ENCODE assay signal across 10 cellular contexts in the genomic region with DNA sequence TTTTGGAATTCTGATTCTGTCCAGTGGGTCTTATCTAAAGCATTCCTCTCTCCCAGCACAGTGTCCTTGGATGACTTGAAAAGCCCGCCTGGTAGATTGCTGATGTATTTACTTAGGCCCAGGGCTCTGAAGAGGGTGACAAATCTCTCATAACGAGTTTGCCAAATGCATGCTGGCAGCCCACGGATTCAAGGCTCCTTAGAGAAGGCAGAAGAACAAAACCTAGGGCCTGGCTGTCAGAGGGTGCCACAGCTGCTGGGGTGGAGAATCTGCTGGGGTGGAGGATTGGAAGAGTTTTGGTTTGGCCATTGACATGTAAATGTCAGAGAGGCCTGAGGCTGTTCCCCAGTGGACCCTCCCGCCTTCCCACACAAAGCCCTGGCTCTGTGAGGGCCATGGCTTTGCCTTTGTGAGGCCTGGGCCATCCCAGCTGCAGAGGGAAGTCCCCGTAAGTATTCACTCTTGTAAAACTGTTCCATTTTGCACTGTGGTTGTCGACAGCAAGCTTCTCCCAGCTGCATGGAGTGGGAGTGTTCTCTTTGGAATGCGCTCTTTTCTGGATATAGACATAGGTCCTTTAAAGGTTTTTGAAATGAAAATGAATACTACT. TPM values are rescaled to one million over a fixed set of nuclear protein-coding genes. Genes with fewer than 3 reads are reported as not detected.
DNase-seq lines count a peak whose midpoint lies in the region; ATAC-seq, FAIRE-seq and TF ChIP-seq lines count a peak whose summit lies in the region.
"Had no signal": no experiment of that assay in that cellular context is flagged by ENCODE, and none has a peak within 500 bp of the region (broad histone marks: within the 10 kb centered on the region; RNA-seq: fewer than 3 reads in every experiment).

No MANE protein-coding gene starts in this region.

- peak overlapping the region; percentile 32 for H3K4me3 ChIP-seq in left ventricle myocardium inferior
- H3K4me3 ChIP-seq in pancreas, result no peak overlapping the region
- H3K4me3 ChIP-seq: SK-N-MC had no signal

- no peaks in the 10 kb centered on the region for H3K36me3 ChIP-seq in left ventricle myocardium inferior
- H3K36me3 ChIP-seq in pancreas, result no peaks in the 10 kb centered on the region

- DNase-seq in EH (ENCODE audit: low read depth) (peak; percentile 46), NCI-H510A treated with DMSO at 0.1 percent for 48 hours (lab: John Stamatoyannopoulos, UW) (peak; percentile 13), left ventricle myocardium inferior (peak; percentile 36), pancreas (peak in 3 of 6 donors; percentile 11 to 30 (median 19)), cerebellar nuclear complex (lab: John Stamatoyannopoulos, UW) (no peak)
- DNase-seq in activated CD4-positive, alpha-beta T cell treated with anti-CD3 and anti-CD28 coated beads, Interleukin-2, amount 50 U/mL, for 48 hours, result no peak
- no peak for DNase-seq in stimulated activated CD4-positive, alpha-beta T cell treated with anti-CD3 and anti-CD28 coated beads, Interleukin-2, amount 100 ng/mL, for 48 hours
- DNase-seq: MM.1S had no signal

- ATAC-seq in pancreas (peak; percentile 61 to 93 (median 82)), HG03439 (IDR thresholded peaks at IDR 0.05; ENCODE audit: unreplicated experiment) (no peak)

- intact Hi-C loops in left ventricle myocardium inferior (cut with micrococcal nuclease), result no loop called here
- intact Hi-C loops in pancreas (cut with DNase I), result no loop called here

- FAIRE-seq in pancreas (lab: Jason Lieb, UNC), result no peak

- H3K27ac ChIP-seq in left ventricle myocardium inferior (replicated peaks) (peak overlapping the region; percentile 84), pancreas (no peak overlapping the region)
- H3K27ac ChIP-seq: SK-N-MC had no signal

- 51 to 57% methylated on average over 7 of the region's 7 CpGs for WGBS in pancreas, 2 donors

- H3K27me3 ChIP-seq in left ventricle myocardium inferior (ENCODE audit: low read depth) (no peaks in the 10 kb centered on the region), pancreas (no peaks in the 10 kb centered on the region)

- H3K4me1 ChIP-seq in left ventricle myocardium inferior (peaks cover 42% of the 10 kb centered on the region), pancreas (peaks cover 6 to 10% (median 8%) of the 10 kb centered on the region in 3 donors)

- no peaks in the 10 kb centered on the region for H3K9me3 ChIP-seq in left ventricle myocardium inferior (replicated peaks)
- H3K9me3 ChIP-seq in pancreas, result no peaks in the 10 kb centered on the region

- no peak for TF ChIP-seq CTCF in left ventricle myocardium inferior (IDR thresholded peaks at IDR 0.05; ENCODE audit: borderline replicate concordance)
- TF ChIP-seq CTCF in pancreas (IDR thresholded peaks at IDR 0.05), result no peak

RNA-seq across cellular contexts. Expression of gene ANKRD6, which starts 50.3 kb away (rescaled TPM):
- total RNA-seq in left ventricle myocardium inferior, result 11.1 TPM
- 10 to 100 TPM in 2 of 6 donors, 1 to 10 TPM in 4; 6.3 to 14.0 (median 9.6) TPM for total RNA-seq in pancreas
- 10 to 100 TPM in 1 of 2 donors, 1 to 10 TPM in 1; 7.8 to 14.7 TPM for polyA plus RNA-seq in pancreas

Comparison
In these comparisons a context has a peak if more than half of its experiments do, and no peak if none do; other contexts are left out.
1. DNase-seq: peak in EH (single experiment), NCI-H510A treated with DMSO at 0.1 percent for 48 hours (single experiment) and left ventricle myocardium inferior (single experiment); none in cerebellar nuclear complex (0 of 2), activated CD4-positive, alpha-beta T cell treated with anti-CD3 and anti-CD28 coated beads, Interleukin-2, amount 50 U/mL, for 48 hours (0 of 2) and stimulated activated CD4-positive, alpha-beta T cell treated with anti-CD3 and anti-CD28 coated beads, Interleukin-2, amount 100 ng/mL, for 48 hours (0 of 2).